ENCODE assay signal across 20 cellular contexts in the genomic region with DNA sequence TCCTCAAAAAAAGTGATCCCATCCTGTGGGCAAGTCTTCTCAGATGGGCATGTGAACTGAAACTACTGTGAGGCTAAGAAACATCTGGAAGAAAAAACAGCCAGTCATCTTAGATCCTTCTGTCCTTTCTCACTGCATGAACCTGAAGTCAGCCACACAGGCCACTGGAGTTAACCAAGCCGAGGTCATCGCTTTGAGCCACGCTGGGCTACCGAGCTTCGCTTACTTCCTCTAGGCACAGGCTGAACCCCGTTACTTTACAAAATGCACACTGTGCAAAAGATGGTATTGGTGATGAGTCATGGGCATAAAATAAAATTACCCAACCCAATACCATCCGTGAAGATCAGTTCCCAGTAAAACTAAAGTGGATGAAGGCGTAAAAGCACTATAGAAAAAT.
"Had no signal": no experiment of that assay in that cellular context is flagged by ENCODE, and none has a peak within 500 bp of the region (broad histone marks: within the 10 kb centered on the region; RNA-seq: fewer than 3 reads in every experiment).

No MANE protein-coding gene starts in this region.

- H3K36me3 ChIP-seq: prostate gland, thoracic aorta had no signal

- H3K36me3 Mint-ChIP-seq: naive B cell; stimulated activated naive B cell treated with anti-CD40 and anti-IgM and Interleukin-4, amounts not matched to agents 10 μg/mL and 1 μg/mL and 100 μg/mL, for 72 hours had no signal

- DNase-seq: effector memory CD8-positive, alpha-beta T cell; immature natural killer cell; left ventricle myocardium superior; mesendoderm; naive B cell; retina; sigmoid colon; stimulated activated CD4-positive, alpha-beta T cell treated with anti-CD3 and anti-CD28 coated beads, Interleukin-2, amount 100 ng/mL, for 24 hours; stimulated activated CD4-positive, alpha-beta T cell treated with anti-CD3 and anti-CD28 coated beads, Interleukin-4, amount 100 ng/mL, for 4 hours; stimulated activated naive B cell treated with anti-CD40 and anti-IgM and Interleukin-4, amounts not matched to agents 10 μg/mL and 1 μg/mL and 100 μg/mL, for 72 hours; stomach; substantia nigra; trophoblast cell had no signal

- H3K4me3 ChIP-seq: esophagus muscularis mucosa, prostate gland, sigmoid colon, skin epidermis, stomach, thoracic aorta had no signal

- H3K27ac Mint-ChIP-seq: effector memory CD8-positive, alpha-beta T cell; immature natural killer cell; nephron; stimulated activated naive B cell treated with anti-CD40 and anti-IgM and Interleukin-4, amounts not matched to agents 10 μg/mL and 1 μg/mL and 100 μg/mL, for 72 hours had no signal

- H3K9me3 ChIP-seq: esophagus muscularis mucosa, prostate gland, sigmoid colon, stomach, thoracic aorta had no signal

- H3K27me3 Mint-ChIP-seq: effector memory CD8-positive, alpha-beta T cell; naive B cell; stimulated activated naive B cell treated with anti-CD40 and anti-IgM and Interleukin-4, amounts not matched to agents 10 μg/mL and 1 μg/mL and 100 μg/mL, for 72 hours had no signal

- H3K27ac ChIP-seq: epithelial cell of prostate, esophagus muscularis mucosa, parathyroid adenoma, prostate gland, sigmoid colon, skin epidermis, stomach, thoracic aorta had no signal

- H3K9me3 Mint-ChIP-seq: effector memory CD8-positive, alpha-beta T cell; naive B cell; stimulated activated naive B cell treated with anti-CD40 and anti-IgM and Interleukin-4, amounts not matched to agents 10 μg/mL and 1 μg/mL and 100 μg/mL, for 72 hours had no signal

- H3K27me3 ChIP-seq: esophagus muscularis mucosa, sigmoid colon, stomach had no signal

- ATAC-seq: effector memory CD8-positive, alpha-beta T cell; left ventricle myocardium superior; stimulated activated naive B cell treated with anti-CD40 and anti-IgM and Interleukin-4, amounts not matched to agents 10 μg/mL and 1 μg/mL and 100 μg/mL, for 72 hours had no signal

- H3K4me1 Mint-ChIP-seq: immature natural killer cell, nephron had no signal

- H3K4me3 Mint-ChIP-seq: effector memory CD8-positive, alpha-beta T cell; immature natural killer cell; naive B cell; nephron; stimulated activated naive B cell treated with anti-CD40 and anti-IgM and Interleukin-4, amounts not matched to agents 10 μg/mL and 1 μg/mL and 100 μg/mL, for 72 hours had no signal

- H3K4me1 ChIP-seq: esophagus muscularis mucosa, parathyroid adenoma, prostate gland, sigmoid colon, stomach had no signal
